Comparison of ENCODE assay signal across 26 cellular contexts in the genomic region with DNA sequence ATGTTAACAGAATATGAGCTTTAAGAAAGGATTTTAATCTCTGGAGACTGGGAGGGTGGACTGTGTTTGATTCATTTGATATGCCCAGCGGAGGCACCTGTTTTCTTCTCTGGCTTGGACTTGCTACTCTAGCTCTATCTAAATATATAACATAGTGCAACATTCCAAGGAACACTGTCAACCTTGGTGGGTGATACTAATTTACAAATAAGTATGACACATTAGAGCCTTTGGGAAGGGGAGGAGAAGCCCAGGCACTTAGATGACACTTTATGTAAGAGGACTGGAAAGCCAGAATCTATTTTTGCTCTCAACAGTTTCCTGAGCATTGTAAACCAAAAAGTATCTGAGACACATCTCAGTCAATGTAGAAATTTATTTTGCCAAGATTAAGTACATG.
"Had no signal": no experiment of that assay in that cellular context is flagged by ENCODE, and none has a peak within 500 bp of the region (broad histone marks: within the 10 kb centered on the region; RNA-seq: fewer than 3 reads in every experiment).

No MANE protein-coding gene starts in this region.

- H3K27me3 ChIP-seq: stomach, testis, thyroid gland, tibial artery, transverse colon, upper lobe of left lung, upper lobe of right lung, uterus, vagina had no signal

- H3K36me3 ChIP-seq: stomach, suprapubic skin, thyroid gland, tibial artery, tibial nerve, transverse colon, upper lobe of left lung, upper lobe of right lung, uterus, vagina had no signal

- DNase-seq: stimulated activated CD4-positive, alpha-beta T cell treated with anti-CD3 and anti-CD28 coated beads, Interleukin-2, amount 100 ng/mL, for 48 hours; stimulated activated CD4-positive, alpha-beta T cell treated with anti-CD3 and anti-CD28 coated beads, Interleukin-4, amount 100 ng/mL, for 1 hour; stimulated activated CD4-positive, alpha-beta T cell treated with anti-CD3 and anti-CD28 coated beads, Interleukin-4, amount 100 ng/mL, for 24 hours; stimulated activated CD4-positive, alpha-beta T cell treated with anti-CD3 and anti-CD28 coated beads, Interleukin-4, amount 100 ng/mL, for 4 hours; stimulated activated CD8-positive, alpha-beta memory T cell treated with anti-CD3 and anti-CD28 coated beads, Interleukin-4, amount 100 ng/mL, for 48 hours; stimulated activated naive B cell treated with anti-CD40 and anti-IgM and Interleukin-4, amounts not matched to agents 10 μg/mL and 1 μg/mL and 100 μg/mL, for 72 hours; stimulated activated naive CD4-positive, alpha-beta T cell; stimulated activated naive CD4-positive, alpha-beta T cell treated with Interleukin-2 at 50 U/mL for 16 hours; stimulated activated naive CD8-positive, alpha-beta T cell treated with anti-CD3 and anti-CD28 coated beads, Interleukin-15, amount 100 ng/mL, for 72 hours; stimulated activated naive CD8-positive, alpha-beta T cell treated with anti-CD3 and anti-CD28 coated beads, Interleukin-15, Interleukin-2, amounts not matched to agents 100 U/mL and 50 U/mL, for 24 hours; stomach; substantia nigra; testis; thyroid gland; tibial artery; transverse colon; trophoblast cell; upper lobe of left lung; upper lobe of right lung; uterus had no signal

- H3K4me1 ChIP-seq: suprapubic skin, testis, thyroid gland, upper lobe of right lung, uterus, vagina had no signal

- H3K4me3 ChIP-seq: stomach, suprapubic skin, testis, thoracic aorta, thyroid gland, tibial artery, tibial nerve, transverse colon, upper lobe of left lung, upper lobe of right lung, uterus, vagina had no signal

- H3K9me3 ChIP-seq: stomach, suprapubic skin, testis, thoracic aorta, thyroid gland, tibial artery, tibial nerve, transverse colon, upper lobe of left lung, upper lobe of right lung, uterus, vagina had no signal

- ATAC-seq: stimulated activated effector memory CD8-positive, alpha-beta T cell treated with anti-CD3 and anti-CD28 coated beads, Interleukin-12 subunit alpha, Interleukin-12 subunit beta, amount 100 ng/mL, for 72 hours; stimulated activated memory B cell treated with anti-CD40 and anti-IgM and Interleukin-4, amounts not matched to agents 10 μg/mL and 1 μg/mL and 100 μg/mL, for 72 hours; stimulated activated naive B cell treated with anti-CD40 and anti-IgM and Interleukin-4, amounts not matched to agents 10 μg/mL and 1 μg/mL and 100 μg/mL, for 72 hours; stimulated activated naive CD8-positive, alpha-beta T cell treated with anti-CD3 and anti-CD28 coated beads, Interleukin-15, amount 100 ng/mL, for 72 hours; stimulated activated naive CD8-positive, alpha-beta T cell treated with anti-CD3 and anti-CD28 coated beads, Interleukin-15, Interleukin-2, amounts not matched to agents 100 U/mL and 50 U/mL, for 24 hours; upper lobe of right lung had no signal

- H3K27ac ChIP-seq: stomach, suprapubic skin, testis, thoracic aorta, thyroid gland, tibial artery, tibial nerve, transverse colon, upper lobe of left lung, upper lobe of right lung, uterus, vagina had no signal
